Comparison of ENCODE assay signal across 1 cellular context in the genomic region with DNA sequence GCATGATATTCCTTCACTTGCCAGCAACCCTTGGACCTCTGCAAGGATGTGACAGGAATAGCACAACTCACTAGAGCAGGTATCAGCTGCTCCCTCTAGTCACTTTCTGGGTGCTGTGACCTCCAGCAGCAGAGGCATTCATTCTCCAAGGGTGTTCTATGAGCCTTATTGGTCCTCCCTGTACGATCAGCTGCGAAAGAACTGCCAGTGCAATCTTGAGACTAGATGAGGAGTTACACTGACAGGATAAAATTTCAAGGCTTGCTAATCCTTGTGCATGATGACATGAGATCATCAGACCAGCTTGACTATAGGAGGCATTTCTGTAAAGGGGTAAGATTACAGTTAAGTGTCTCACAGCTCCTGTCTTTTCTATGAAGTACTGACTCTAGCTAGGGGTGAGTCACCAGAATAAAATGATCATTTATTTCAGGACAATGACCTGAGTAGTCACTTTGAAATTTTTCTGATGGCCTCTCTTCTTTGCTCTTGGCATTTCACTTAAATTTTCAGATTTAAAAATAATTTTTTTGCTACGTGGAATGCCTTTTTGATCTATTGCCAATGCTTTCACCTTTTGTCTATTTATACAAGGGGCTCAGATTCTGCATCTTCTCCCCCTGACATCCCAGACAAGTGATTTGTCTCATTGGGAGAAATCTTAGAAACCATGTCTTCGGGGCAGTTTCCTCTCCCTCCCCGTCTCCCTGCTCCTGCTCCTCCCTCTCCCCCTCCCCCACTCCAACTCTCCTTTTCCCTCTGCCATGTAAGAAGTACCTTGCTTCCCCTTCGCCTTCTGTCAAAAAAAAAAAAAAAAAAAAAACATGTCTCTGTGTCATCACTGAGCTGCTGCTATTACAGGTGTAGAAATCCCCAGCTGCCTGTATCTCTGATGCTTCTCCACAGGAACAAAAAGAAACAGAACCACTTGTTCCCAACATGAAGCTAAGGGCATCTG.
TF ChIP-seq lines count a peak whose summit lies in the region.

No MANE protein-coding gene starts in this region.

TF ChIP-seq in GM23338, 12 proteins besides CTCF, POLR2A, EP300 and RAD21 (continued from another document):
- TF ChIP-seq, protein P1, sequence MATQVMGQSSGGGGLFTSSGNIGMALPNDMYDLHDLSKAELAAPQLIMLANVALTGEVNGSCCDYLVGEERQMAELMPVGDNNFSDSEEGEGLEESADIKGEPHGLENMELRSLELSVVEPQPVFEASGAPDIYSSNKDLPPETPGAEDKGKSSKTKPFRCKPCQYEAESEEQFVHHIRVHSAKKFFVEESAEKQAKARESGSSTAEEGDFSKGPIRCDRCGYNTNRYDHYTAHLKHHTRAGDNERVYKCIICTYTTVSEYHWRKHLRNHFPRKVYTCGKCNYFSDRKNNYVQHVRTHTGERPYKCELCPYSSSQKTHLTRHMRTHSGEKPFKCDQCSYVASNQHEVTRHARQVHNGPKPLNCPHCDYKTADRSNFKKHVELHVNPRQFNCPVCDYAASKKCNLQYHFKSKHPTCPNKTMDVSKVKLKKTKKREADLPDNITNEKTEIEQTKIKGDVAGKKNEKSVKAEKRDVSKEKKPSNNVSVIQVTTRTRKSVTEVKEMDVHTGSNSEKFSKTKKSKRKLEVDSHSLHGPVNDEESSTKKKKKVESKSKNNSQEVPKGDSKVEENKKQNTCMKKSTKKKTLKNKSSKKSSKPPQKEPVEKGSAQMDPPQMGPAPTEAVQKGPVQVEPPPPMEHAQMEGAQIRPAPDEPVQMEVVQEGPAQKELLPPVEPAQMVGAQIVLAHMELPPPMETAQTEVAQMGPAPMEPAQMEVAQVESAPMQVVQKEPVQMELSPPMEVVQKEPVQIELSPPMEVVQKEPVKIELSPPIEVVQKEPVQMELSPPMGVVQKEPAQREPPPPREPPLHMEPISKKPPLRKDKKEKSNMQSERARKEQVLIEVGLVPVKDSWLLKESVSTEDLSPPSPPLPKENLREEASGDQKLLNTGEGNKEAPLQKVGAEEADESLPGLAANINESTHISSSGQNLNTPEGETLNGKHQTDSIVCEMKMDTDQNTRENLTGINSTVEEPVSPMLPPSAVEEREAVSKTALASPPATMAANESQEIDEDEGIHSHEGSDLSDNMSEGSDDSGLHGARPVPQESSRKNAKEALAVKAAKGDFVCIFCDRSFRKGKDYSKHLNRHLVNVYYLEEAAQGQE (IDR thresholded peaks at IDR 0.05; ENCODE audit: unreplicated experiment), result no peak
- TF ChIP-seq CREB1 (CRISPR knock-in tag; IDR thresholded peaks at IDR 0.05; ENCODE audit: low read depth) (no peak), STAT1 (IDR thresholded peaks at IDR 0.05; ENCODE audit: unreplicated experiment) (no peak), NANOG (IDR thresholded peaks at IDR 0.05; ENCODE audit: borderline replicate concordance) (no peak)
- TF ChIP-seq, protein P2, sequence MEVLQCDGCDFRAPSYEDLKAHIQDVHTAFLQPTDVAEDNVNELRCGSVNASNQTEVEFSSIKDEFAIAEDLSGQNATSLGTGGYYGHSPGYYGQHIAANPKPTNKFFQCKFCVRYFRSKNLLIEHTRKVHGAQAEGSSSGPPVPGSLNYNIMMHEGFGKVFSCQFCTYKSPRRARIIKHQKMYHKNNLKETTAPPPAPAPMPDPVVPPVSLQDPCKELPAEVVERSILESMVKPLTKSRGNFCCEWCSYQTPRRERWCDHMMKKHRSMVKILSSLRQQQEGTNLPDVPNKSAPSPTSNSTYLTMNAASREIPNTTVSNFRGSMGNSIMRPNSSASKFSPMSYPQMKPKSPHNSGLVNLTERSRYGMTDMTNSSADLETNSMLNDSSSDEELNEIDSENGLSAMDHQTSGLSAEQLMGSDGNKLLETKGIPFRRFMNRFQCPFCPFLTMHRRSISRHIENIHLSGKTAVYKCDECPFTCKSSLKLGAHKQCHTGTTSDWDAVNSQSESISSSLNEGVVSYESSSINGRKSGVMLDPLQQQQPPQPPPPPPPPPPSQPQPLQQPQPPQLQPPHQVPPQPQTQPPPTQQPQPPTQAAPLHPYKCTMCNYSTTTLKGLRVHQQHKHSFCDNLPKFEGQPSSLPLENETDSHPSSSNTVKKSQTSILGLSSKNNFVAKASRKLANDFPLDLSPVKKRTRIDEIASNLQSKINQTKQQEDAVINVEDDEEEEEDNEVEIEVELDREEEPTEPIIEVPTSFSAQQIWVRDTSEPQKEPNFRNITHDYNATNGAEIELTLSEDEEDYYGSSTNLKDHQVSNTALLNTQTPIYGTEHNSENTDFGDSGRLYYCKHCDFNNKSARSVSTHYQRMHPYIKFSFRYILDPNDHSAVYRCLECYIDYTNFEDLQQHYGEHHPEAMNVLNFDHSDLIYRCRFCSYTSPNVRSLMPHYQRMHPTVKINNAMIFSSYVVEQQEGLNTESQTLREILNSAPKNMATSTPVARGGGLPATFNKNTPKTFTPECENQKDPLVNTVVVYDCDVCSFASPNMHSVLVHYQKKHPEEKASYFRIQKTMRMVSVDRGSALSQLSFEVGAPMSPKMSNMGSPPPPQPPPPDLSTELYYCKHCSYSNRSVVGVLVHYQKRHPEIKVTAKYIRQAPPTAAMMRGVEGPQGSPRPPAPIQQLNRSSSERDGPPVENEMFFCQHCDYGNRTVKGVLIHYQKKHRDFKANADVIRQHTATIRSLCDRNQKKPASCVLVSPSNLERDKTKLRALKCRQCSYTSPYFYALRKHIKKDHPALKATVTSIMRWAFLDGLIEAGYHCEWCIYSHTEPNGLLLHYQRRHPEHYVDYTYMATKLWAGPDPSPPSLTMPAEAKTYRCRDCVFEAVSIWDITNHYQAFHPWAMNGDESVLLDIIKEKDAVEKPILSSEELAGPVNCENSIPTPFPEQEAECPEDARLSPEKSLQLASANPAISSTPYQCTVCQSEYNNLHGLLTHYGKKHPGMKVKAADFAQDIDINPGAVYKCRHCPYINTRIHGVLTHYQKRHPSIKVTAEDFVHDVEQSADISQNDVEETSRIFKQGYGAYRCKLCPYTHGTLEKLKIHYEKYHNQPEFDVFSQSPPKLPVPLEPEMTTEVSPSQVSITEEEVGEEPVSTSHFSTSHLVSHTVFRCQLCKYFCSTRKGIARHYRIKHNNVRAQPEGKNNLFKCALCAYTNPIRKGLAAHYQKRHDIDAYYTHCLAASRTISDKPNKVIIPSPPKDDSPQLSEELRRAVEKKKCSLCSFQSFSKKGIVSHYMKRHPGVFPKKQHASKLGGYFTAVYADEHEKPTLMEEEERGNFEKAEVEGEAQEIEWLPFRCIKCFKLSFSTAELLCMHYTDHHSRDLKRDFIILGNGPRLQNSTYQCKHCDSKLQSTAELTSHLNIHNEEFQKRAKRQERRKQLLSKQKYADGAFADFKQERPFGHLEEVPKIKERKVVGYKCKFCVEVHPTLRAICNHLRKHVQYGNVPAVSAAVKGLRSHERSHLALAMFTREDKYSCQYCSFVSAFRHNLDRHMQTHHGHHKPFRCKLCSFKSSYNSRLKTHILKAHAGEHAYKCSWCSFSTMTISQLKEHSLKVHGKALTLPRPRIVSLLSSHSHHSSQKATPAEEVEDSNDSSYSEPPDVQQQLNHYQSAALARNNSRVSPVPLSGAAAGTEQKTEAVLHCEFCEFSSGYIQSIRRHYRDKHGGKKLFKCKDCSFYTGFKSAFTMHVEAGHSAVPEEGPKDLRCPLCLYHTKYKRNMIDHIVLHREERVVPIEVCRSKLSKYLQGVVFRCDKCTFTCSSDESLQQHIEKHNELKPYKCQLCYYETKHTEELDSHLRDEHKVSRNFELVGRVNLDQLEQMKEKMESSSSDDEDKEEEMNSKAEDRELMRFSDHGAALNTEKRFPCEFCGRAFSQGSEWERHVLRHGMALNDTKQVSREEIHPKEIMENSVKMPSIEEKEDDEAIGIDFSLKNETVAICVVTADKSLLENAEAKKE (CRISPR knock-in tag; IDR thresholded peaks at IDR 0.05), result no peak
- TF ChIP-seq, protein P3, sequence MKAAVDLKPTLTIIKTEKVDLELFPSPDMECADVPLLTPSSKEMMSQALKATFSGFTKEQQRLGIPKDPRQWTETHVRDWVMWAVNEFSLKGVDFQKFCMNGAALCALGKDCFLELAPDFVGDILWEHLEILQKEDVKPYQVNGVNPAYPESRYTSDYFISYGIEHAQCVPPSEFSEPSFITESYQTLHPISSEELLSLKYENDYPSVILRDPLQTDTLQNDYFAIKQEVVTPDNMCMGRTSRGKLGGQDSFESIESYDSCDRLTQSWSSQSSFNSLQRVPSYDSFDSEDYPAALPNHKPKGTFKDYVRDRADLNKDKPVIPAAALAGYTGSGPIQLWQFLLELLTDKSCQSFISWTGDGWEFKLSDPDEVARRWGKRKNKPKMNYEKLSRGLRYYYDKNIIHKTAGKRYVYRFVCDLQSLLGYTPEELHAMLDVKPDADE (IDR thresholded peaks at IDR 0.05), result no peak
TF ChIP-seq in GM23338: peak in this region for 0.
